Comparison of ENCODE assay signal across 13 cellular contexts in genomic region chr10:124599588-124600050, GRCh38.
"Had no signal": no experiment of that assay in that cellular context is flagged by ENCODE, and none has a peak within 500 bp of the region (broad histone marks: within the 10 kb centered on the region; RNA-seq: fewer than 3 reads in every experiment).

No MANE protein-coding gene starts in this region.

- H3K36me3 Mint-ChIP-seq: activated naive CD8-positive, alpha-beta T cell treated with anti-CD3 and anti-CD28 coated beads for 36 hours had no signal

- H3K4me1 Mint-ChIP-seq: activated naive CD8-positive, alpha-beta T cell treated with anti-CD3 and anti-CD28 coated beads for 36 hours; nephron had no signal

- ATAC-seq: activated CD4-positive, CD25-positive, alpha-beta regulatory T cell treated with anti-CD3 and anti-CD28 coated beads, Interleukin-2, amount 50 U/mL, for 24 hours; gastroesophageal sphincter; right lobe of liver had no signal

- H3K27ac Mint-ChIP-seq: activated naive CD8-positive, alpha-beta T cell treated with anti-CD3 and anti-CD28 coated beads for 36 hours; activated T-helper 1 cell treated with anti-CD3 and anti-CD28 coated beads, Interleukin-12 subunit alpha, Interleukin-12 subunit beta, Interleukin-2, Interleukin-4 antibody, amounts not matched to agents 30 ng/mL and 10 ng/mL and 1 ng/mL, durations not matched to agents 14 hours and 24 hours and 36 hours; endodermal cell; nephron; progenitor cell of endocrine pancreas had no signal

- H3K9me3 Mint-ChIP-seq: activated naive CD8-positive, alpha-beta T cell treated with anti-CD3 and anti-CD28 coated beads for 36 hours; activated T-helper 1 cell treated with anti-CD3 and anti-CD28 coated beads, Interleukin-12 subunit alpha, Interleukin-12 subunit beta, Interleukin-2, Interleukin-4 antibody, amounts not matched to agents 30 ng/mL and 10 ng/mL and 1 ng/mL, durations not matched to agents 14 hours and 24 hours and 36 hours; endodermal cell; nephron had no signal

- H3K27me3 Mint-ChIP-seq: activated naive CD8-positive, alpha-beta T cell treated with anti-CD3 and anti-CD28 coated beads for 36 hours; brain; progenitor cell of endocrine pancreas had no signal

- DNase-seq: activated naive CD8-positive, alpha-beta T cell treated with anti-CD3 and anti-CD28 coated beads for 36 hours; central memory CD4-positive, alpha-beta T cell; endodermal cell; hippocampal formation; occipital lobe; T-helper 2 cell had no signal

- H3K4me3 Mint-ChIP-seq: activated naive CD8-positive, alpha-beta T cell treated with anti-CD3 and anti-CD28 coated beads for 36 hours; activated T-helper 1 cell treated with anti-CD3 and anti-CD28 coated beads, Interleukin-12 subunit alpha, Interleukin-12 subunit beta, Interleukin-2, Interleukin-4 antibody, amounts not matched to agents 30 ng/mL and 10 ng/mL and 1 ng/mL, durations not matched to agents 14 hours and 24 hours and 36 hours; brain; endodermal cell; nephron had no signal
